Comparison of ENCODE assay signal across 31 cellular contexts in the genomic region with DNA sequence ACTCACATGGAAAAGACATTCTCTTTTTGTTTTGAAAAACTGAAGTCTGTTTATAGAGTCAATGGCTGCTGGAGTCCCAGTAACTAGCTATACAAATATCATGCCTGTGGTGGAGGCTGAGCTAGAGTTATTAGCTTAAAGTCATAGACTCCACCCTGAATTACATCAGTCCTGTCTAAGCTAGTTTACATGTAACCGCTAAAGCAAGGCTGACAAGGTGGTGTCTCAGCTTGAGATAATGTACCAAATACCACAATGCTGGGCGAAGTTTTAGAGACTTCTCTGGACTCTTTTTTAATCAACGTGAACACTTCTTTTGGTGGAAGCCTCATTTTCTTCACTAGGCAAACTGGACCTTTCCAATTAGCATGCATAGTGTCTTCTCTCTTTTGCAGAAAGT.
DNase-seq lines count a peak whose midpoint lies in the region; ATAC-seq and TF ChIP-seq lines count a peak whose summit lies in the region.
"Had no signal": no experiment of that assay in that cellular context is flagged by ENCODE, and none has a peak within 500 bp of the region (broad histone marks: within the 10 kb centered on the region; RNA-seq: fewer than 3 reads in every experiment).

No MANE protein-coding gene starts in this region.

- 92% methylated on average over 3 of the region's 3 CpGs for WGBS in hepatocyte (ENCODE audit: low lambda C conversion rate, missing lambda C conversion rate)

- DNase-seq in NCI-H748 (lab: John Stamatoyannopoulos, UW; ENCODE audit: unreplicated experiment), result peak; percentile 44
- DNase-seq in NCI-H748 treated with DMSO at 0.1 percent for 48 hours (lab: John Stamatoyannopoulos, UW), result no peak
- DNase-seq in astrocyte of the spinal cord (ENCODE audit: low read depth, low spot score), result peak; percentile 29
- peak; percentile 24 for DNase-seq in hepatocyte (ENCODE audit: low spot score)
- no peak for DNase-seq in nephron progenitor cell
- DNase-seq in HCEC 1CT, result no peak
- DNase-seq in NCI-H2029 (lab: John Stamatoyannopoulos, UW), result no peak
- DNase-seq: activated CD4-positive, alpha-beta T cell treated with anti-CD3 and anti-CD28 coated beads, Interleukin-2, amount 50 U/mL, for 4 hours; activated CD8-positive, alpha-beta memory T cell treated with anti-CD3 and anti-CD28 coated beads, Interleukin-2, amount 50 U/mL, for 4 hours; activated naive CD4-positive, alpha-beta T cell treated with anti-CD3 and anti-CD28 coated beads for 36 hours; adrenal gland; BE2C; CD8-positive, alpha-beta memory T cell; esophagus squamous epithelium; H7; hypothalamus; immature natural killer cell; Karpas-422; mesendoderm; NCI-H1436; NCI-H446 treated with DMSO at 0.1 percent for 48 hours; psoas muscle; sigmoid colon; stimulated activated CD4-positive, alpha-beta T cell treated with anti-CD3 and anti-CD28 coated beads, Interleukin-15, amount 100 ng/mL, for 24 hours; stimulated activated naive CD4-positive, alpha-beta T cell; T-cell had no signal

- no peak for ATAC-seq in HG03139 (IDR thresholded peaks at IDR 0.05; ENCODE audit: unreplicated experiment)
- ATAC-seq: gastroesophageal sphincter, left lobe of liver, psoas muscle, T-cell had no signal

- no peaks in the 10 kb centered on the region for H3K36me3 ChIP-seq in hepatocyte (replicated peaks; ENCODE audit: insufficient read depth, low read depth)
- H3K36me3 ChIP-seq: adrenal gland, BE2C, gastroesophageal sphincter, sigmoid colon had no signal

- no peaks in the 10 kb centered on the region for H3K27me3 ChIP-seq in hepatocyte
- H3K27me3 ChIP-seq: adrenal gland, BE2C, cardiac muscle cell, esophagus squamous epithelium, gastroesophageal sphincter, sigmoid colon had no signal

- no peaks in the 10 kb centered on the region for H3K9me2 ChIP-seq in hepatocyte (replicated peaks; ENCODE audit: insufficient read depth)

- H3K4me1 ChIP-seq in hepatocyte (ENCODE audit: insufficient read depth), result peaks cover 11% of the 10 kb centered on the region
- H3K4me1 ChIP-seq: adrenal gland, BE2C, gastroesophageal sphincter had no signal

- no peaks in the 10 kb centered on the region for H3K9me3 Mint-ChIP-seq in nephron progenitor cell
- H3K9me3 Mint-ChIP-seq: activated naive CD4-positive, alpha-beta T cell treated with anti-CD3 and anti-CD28 coated beads for 36 hours; activated T-helper 1 cell treated with anti-CD3 and anti-CD28 coated beads, Interleukin-12 subunit alpha, Interleukin-12 subunit beta, Interleukin-2, Interleukin-4 antibody, amounts not matched to agents 30 ng/mL and 10 ng/mL and 1 ng/mL, durations not matched to agents 14 hours and 24 hours and 36 hours; CD8-positive, alpha-beta memory T cell; immature natural killer cell; T-cell had no signal

- H3K9me3 ChIP-seq in hepatocyte (ENCODE audit: low read depth), result no peaks in the 10 kb centered on the region
- H3K9me3 ChIP-seq: adrenal gland, BE2C, esophagus squamous epithelium, gastroesophageal sphincter, psoas muscle, sigmoid colon had no signal

- no peak overlapping the region for H3K4me2 ChIP-seq in hepatocyte

- H3K4me1 Mint-ChIP-seq in nephron progenitor cell, result peaks cover 9% of the 10 kb centered on the region
- H3K4me1 Mint-ChIP-seq: CD8-positive, alpha-beta memory T cell; immature natural killer cell; T-cell had no signal

- H3K4me3 ChIP-seq in astrocyte of the spinal cord (ENCODE audit: low read depth, low read length) (no peak overlapping the region), hepatocyte (no peak overlapping the region)
- H3K4me3 ChIP-seq: adrenal gland, cardiac muscle cell, esophagus squamous epithelium, gastroesophageal sphincter, psoas muscle, sigmoid colon had no signal

- no peak overlapping the region for H2AFZ ChIP-seq in hepatocyte

- H3K27ac ChIP-seq in hepatocyte, result peak overlapping the region; percentile 57
- H3K27ac ChIP-seq: adrenal gland, cardiac muscle cell, esophagus squamous epithelium, gastroesophageal sphincter, psoas muscle, sigmoid colon had no signal

- no peak overlapping the region for H3K27ac Mint-ChIP-seq in nephron progenitor cell
- H3K27ac Mint-ChIP-seq: activated naive CD4-positive, alpha-beta T cell treated with anti-CD3 and anti-CD28 coated beads for 36 hours; activated T-helper 1 cell treated with anti-CD3 and anti-CD28 coated beads, Interleukin-12 subunit alpha, Interleukin-12 subunit beta, Interleukin-2, Interleukin-4 antibody, amounts not matched to agents 30 ng/mL and 10 ng/mL and 1 ng/mL, durations not matched to agents 14 hours and 24 hours and 36 hours; immature natural killer cell; T-cell had no signal

- no peaks in the 10 kb centered on the region for H3K36me3 Mint-ChIP-seq in nephron progenitor cell (ENCODE audit: low read depth)

- H3K27me3 Mint-ChIP-seq in nephron progenitor cell (ENCODE audit: low read depth, poor library complexity), result no peaks in the 10 kb centered on the region
- H3K27me3 Mint-ChIP-seq: CD8-positive, alpha-beta memory T cell; T-cell had no signal

- H3K4me3 Mint-ChIP-seq in nephron progenitor cell, result no peak overlapping the region
- H3K4me3 Mint-ChIP-seq: activated naive CD4-positive, alpha-beta T cell treated with anti-CD3 and anti-CD28 coated beads for 36 hours; activated T-helper 1 cell treated with anti-CD3 and anti-CD28 coated beads, Interleukin-12 subunit alpha, Interleukin-12 subunit beta, Interleukin-2, Interleukin-4 antibody, amounts not matched to agents 30 ng/mL and 10 ng/mL and 1 ng/mL, durations not matched to agents 14 hours and 24 hours and 36 hours; CD8-positive, alpha-beta memory T cell; immature natural killer cell; T-cell had no signal

- in situ Hi-C loops in astrocyte of the spinal cord (cut with HindIII; ENCODE audit: low sequenced_read_pairs), result no loop called here

- no peaks in the 10 kb centered on the region for H4K20me1 ChIP-seq in hepatocyte (ENCODE audit: insufficient read depth, poor library complexity, severe bottlenecking)

- no peak for TF ChIP-seq CTCF in astrocyte of the spinal cord (IDR thresholded peaks at IDR 0.05; ENCODE audit: low read depth, low read length)
- TF ChIP-seq CTCF in hepatocyte (IDR thresholded peaks at IDR 0.05; ENCODE audit: poor library complexity), result no peak
- no peak for TF ChIP-seq CTCF in nephron progenitor cell (IDR thresholded peaks at IDR 0.05)

- no peaks in the 10 kb centered on the region for H3K79me2 ChIP-seq in hepatocyte

Comparison
In these comparisons a context has a peak if more than half of its experiments do, and no peak if none do; other contexts are left out.
1. DNase-seq: peak in NCI-H748 (single experiment), astrocyte of the spinal cord (single experiment) and hepatocyte (single experiment); none in NCI-H748 treated with DMSO at 0.1 percent for 48 hours (single experiment), nephron progenitor cell (single experiment), HCEC 1CT (single experiment) and NCI-H2029 (single experiment).